ENCODE assay signal across 8 cellular contexts in the genomic region with DNA sequence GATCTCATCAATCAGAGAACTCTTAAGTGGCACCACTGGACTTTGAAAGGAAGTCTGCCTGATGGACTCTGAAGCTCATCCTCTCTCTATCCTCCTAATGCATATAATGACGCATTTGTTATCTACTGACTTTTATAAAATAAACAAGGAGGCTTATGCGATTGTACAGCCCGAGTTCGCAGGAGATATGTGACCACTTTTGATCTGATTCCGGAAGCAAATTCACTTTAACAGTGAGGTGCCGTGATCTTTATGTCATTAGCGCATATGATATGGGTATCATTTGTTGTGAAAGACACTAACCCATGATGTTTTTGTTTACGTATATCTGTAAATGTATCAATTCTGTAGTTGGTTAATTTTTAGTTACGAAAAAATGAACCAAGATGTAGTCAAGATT. TPM values are rescaled to one million over a fixed set of nuclear protein-coding genes. Genes with fewer than 3 reads are reported as not detected.
DNase-seq lines count a peak whose midpoint lies in the region; ATAC-seq and TF ChIP-seq lines count a peak whose summit lies in the region.

No MANE protein-coding gene starts in this region.

- WGBS in GM23248 (ENCODE audit: low coverage in 1 of 2, low lambda C conversion rate in 2 of 2, missing lambda C conversion rate in 2 of 2), 2 experiments: 33 to 36% methylated on average over 9 of the region's 9 CpGs
- 26% methylated on average over 9 of the region's 9 CpGs for WGBS in suprapubic skin

- H3K4me1 ChIP-seq in GM23248 (ENCODE audit: insufficient read depth) (peaks cover 15% of the 10 kb centered on the region), iPS-20b (ENCODE audit: insufficient read depth, low read length) (peaks cover 3% of the 10 kb centered on the region), suprapubic skin (peaks cover 26% of the 10 kb centered on the region)

- peak overlapping the region; percentile 94 for H3K4me3 Mint-ChIP-seq in activated CD8-positive, alpha-beta T cell treated with anti-CD3 and anti-CD28 coated beads, Interleukin-2, amount 10 ng/mL, durations not matched to agents 7 days and 5 days

- DNase-seq in ACHN: peak; percentile 9
- no peak for DNase-seq in GM23248
- no peak for DNase-seq in activated CD8-positive, alpha-beta T cell treated with anti-CD3 and anti-CD28 coated beads, Interleukin-2, amount 10 ng/mL, durations not matched to agents 7 days and 5 days
- DNase-seq in suprapubic skin (ENCODE audit: low spot score in 2 of 2): no peak
- no peak for DNase-seq in kidney glomerular epithelial cell (lab: John Stamatoyannopoulos, UW)

- peak overlapping the region; percentile 87 for H3K9ac ChIP-seq in GM23248
- H3K9ac ChIP-seq in iPS-20b (ENCODE audit: low read depth, low read length): peak overlapping the region; percentile 87; the same call in 1 of the 2 replicates

- no peak for TF ChIP-seq CTCF in suprapubic skin (IDR thresholded peaks at IDR 0.05)

- H3K9me3 Mint-ChIP-seq in activated CD8-positive, alpha-beta T cell treated with anti-CD3 and anti-CD28 coated beads, Interleukin-2, amount 10 ng/mL, durations not matched to agents 7 days and 5 days (ENCODE audit: insufficient read depth): no peaks in the 10 kb centered on the region

- peaks cover 4% of the 10 kb centered on the region for H3K27me3 Mint-ChIP-seq in activated CD8-positive, alpha-beta T cell treated with anti-CD3 and anti-CD28 coated beads, Interleukin-2, amount 10 ng/mL, durations not matched to agents 7 days and 5 days (ENCODE audit: low read depth)

- in situ Hi-C loops in ACHN (cut with HindIII; ENCODE audit: low pct_ligation_motif_present, low pct_unique_long_range_greater_than_20kb, low sequenced_read_pairs): no loop called here
- in situ Hi-C loops in GM23248 (cut with MboI): no loop called here

- no peaks in the 10 kb centered on the region for H3K9me2 ChIP-seq in GM23248 (ENCODE audit: insufficient read depth)

- H3K27ac ChIP-seq in GM23248: peak overlapping the region; percentile 71
- H3K27ac ChIP-seq in iPS-20b (ENCODE audit: low read length): no peak overlapping the region
- H3K27ac ChIP-seq in suprapubic skin: peak overlapping the region; percentile 93

- H4K20me1 ChIP-seq in GM23248 (ENCODE audit: insufficient read depth): peaks cover 6% of the 10 kb centered on the region; the same call in 1 of the 2 replicates

- H3K79me2 ChIP-seq in GM23248 (ENCODE audit: insufficient read depth): peaks cover 50% of the 10 kb centered on the region

- H2AFZ ChIP-seq in GM23248: peak overlapping the region; percentile 100

- H3K36me3 ChIP-seq in GM23248 (ENCODE audit: low read depth) (no peaks in the 10 kb centered on the region; the same call in 1 of the 2 replicates), iPS-20b (ENCODE audit: insufficient read depth, low read depth, low read length) (peaks cover 8% of the 10 kb centered on the region; the same call in 1 of the 2 replicates), suprapubic skin (no peaks in the 10 kb centered on the region)

- POLR2A ChIA-PET in activated CD8-positive, alpha-beta T cell treated with anti-CD3 and anti-CD28 coated beads, Interleukin-2, amount 10 ng/mL, durations not matched to agents 7 days and 5 days (lab: Charles Lee): interaction anchor here (0.7 to 2.7 kb wide), 3 partner anchors 56 to 118 kb away, joined by 3 to 12 read pairs (median 4); a partner anchor contains a TSS

- peak overlapping the region; percentile 82 for H3K4me2 ChIP-seq in GM23248 (ENCODE audit: unreplicated experiment)

- ATAC-seq in activated CD8-positive, alpha-beta T cell treated with anti-CD3 and anti-CD28 coated beads, Interleukin-2, amount 10 ng/mL, durations not matched to agents 7 days and 5 days: no peak
- ATAC-seq in HG02970 (IDR thresholded peaks at IDR 0.05; ENCODE audit: low FRiP score, unreplicated experiment) (no peak), GM18907 (IDR thresholded peaks at IDR 0.05; ENCODE audit: unreplicated experiment) (no peak)

- CTCF ChIA-PET in activated CD8-positive, alpha-beta T cell treated with anti-CD3 and anti-CD28 coated beads, Interleukin-2, amount 10 ng/mL, durations not matched to agents 7 days and 5 days (lab: Charles Lee): interaction anchor here (1.4 kb wide), 1 partner anchor 65 kb away, joined by 5 read pairs; no protein-coding TSS in a partner anchor

- no peak for TF ChIP-seq EP300 in suprapubic skin (IDR thresholded peaks at IDR 0.05)

- H3K36me3 Mint-ChIP-seq in activated CD8-positive, alpha-beta T cell treated with anti-CD3 and anti-CD28 coated beads, Interleukin-2, amount 10 ng/mL, durations not matched to agents 7 days and 5 days (ENCODE audit: low read depth): peaks cover 25% of the 10 kb centered on the region

- peaks cover 52% of the 10 kb centered on the region for H3K4me1 Mint-ChIP-seq in activated CD8-positive, alpha-beta T cell treated with anti-CD3 and anti-CD28 coated beads, Interleukin-2, amount 10 ng/mL, durations not matched to agents 7 days and 5 days (ENCODE audit: low read depth)

- no peaks in the 10 kb centered on the region for H3F3A ChIP-seq in GM23248 (ENCODE audit: insufficient read depth)

- no peak for TF ChIP-seq POLR2A in suprapubic skin (IDR thresholded peaks at IDR 0.05)

- peak overlapping the region; percentile 86 for H3K27ac Mint-ChIP-seq in activated CD8-positive, alpha-beta T cell treated with anti-CD3 and anti-CD28 coated beads, Interleukin-2, amount 10 ng/mL, durations not matched to agents 7 days and 5 days

- no peaks in the 10 kb centered on the region for H3K27me3 ChIP-seq in GM23248 (replicated peaks; ENCODE audit: insufficient read depth)
- H3K27me3 ChIP-seq in iPS-20b (ENCODE audit: insufficient read depth, low read length): no peaks in the 10 kb centered on the region
- H3K27me3 ChIP-seq in suprapubic skin: no peaks in the 10 kb centered on the region

- no peaks in the 10 kb centered on the region for H3K9me3 ChIP-seq in GM23248 (ENCODE audit: low read depth)
- H3K9me3 ChIP-seq in iPS-20b (ENCODE audit: insufficient read depth, low read depth, low read length): no peaks in the 10 kb centered on the region
- H3K9me3 ChIP-seq in suprapubic skin: no peaks in the 10 kb centered on the region

- H3K4me3 ChIP-seq in GM23248 (peak overlapping the region; percentile 97), iPS-20b (ENCODE audit: low read length) (peak overlapping the region; percentile 96), suprapubic skin (peak overlapping the region; percentile 95)

RNA-seq across cellular contexts. Expression of a gene that starts 0.4 kb away (rescaled TPM):
- total RNA-seq in GM23248 (2014; rRNA removed; shearing (Covaris generic)): 17.8 and 27.9 TPM in 2 replicates
- 22.6 and 24.4 TPM in 2 replicates for polyA plus RNA-seq in GM23248 (2016; fragmentation: Nextera tagmentation; extraction: Ambion mirVana)
- 10 to 100 TPM; 36.7 to 38.9 TPM for total RNA-seq in activated CD8-positive, alpha-beta T cell treated with anti-CD3 and anti-CD28 coated beads, Interleukin-2, amount 10 ng/mL, durations not matched to agents 7 days and 5 days
- 10 to 100 TPM; 15.2 to 34.4 (median 22.2) TPM for total RNA-seq in suprapubic skin

RNA-seq across cellular contexts. Expression of a gene that starts 53.6 kb away (rescaled TPM):
- 31.4 and 47.2 TPM in 2 replicates for total RNA-seq in GM23248 (2014; rRNA removed; shearing (Covaris generic))
- polyA plus RNA-seq in GM23248 (2016; fragmentation: Nextera tagmentation; extraction: Ambion mirVana): 54.3 and 58.9 TPM in 2 replicates
- total RNA-seq in activated CD8-positive, alpha-beta T cell treated with anti-CD3 and anti-CD28 coated beads, Interleukin-2, amount 10 ng/mL, durations not matched to agents 7 days and 5 days: 100 to 1,000 TPM; 120 to 122 TPM
- total RNA-seq in suprapubic skin: 100 to 1,000 TPM in 2 of 4 donors, 10 to 100 TPM in 2; 73.2 to 213 (median 98.0) TPM
